ENCODE assay signal across 34 cellular contexts in the genomic region with DNA sequence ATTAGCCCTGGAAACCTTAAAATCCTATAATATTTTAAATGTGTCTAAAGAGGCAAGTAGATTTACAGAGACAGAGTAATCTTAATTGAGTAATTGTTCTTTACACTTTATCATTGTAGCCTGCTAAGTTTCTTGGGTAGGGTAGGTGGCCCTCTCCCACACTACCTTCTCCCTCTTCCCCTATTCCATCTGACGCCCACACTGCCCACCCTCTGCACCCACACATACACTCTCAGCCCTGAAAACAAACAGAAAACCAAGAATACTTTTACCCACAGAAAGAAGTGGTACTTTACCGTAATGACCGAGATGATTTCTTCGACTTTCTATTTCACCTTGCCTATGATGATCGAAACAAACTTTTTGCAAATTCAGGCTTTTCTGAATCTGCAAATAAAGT.
"Had no signal": no experiment of that assay in that cellular context is flagged by ENCODE, and none has a peak within 500 bp of the region (broad histone marks: within the 10 kb centered on the region; RNA-seq: fewer than 3 reads in every experiment).

No MANE protein-coding gene starts in this region.

- H3K4me3 Mint-ChIP-seq: activated CD4-positive, alpha-beta memory T cell treated with anti-CD3 and anti-CD28 coated beads, Interleukin-2, amount 10 ng/mL, durations not matched to agents 7 days and 5 days; activated CD4-positive, alpha-beta T cell treated with anti-CD3 and anti-CD28 coated beads for 36 hours; activated CD4-positive, alpha-beta T cell treated with anti-CD3 and anti-CD28 coated beads, Interleukin-2, amount 10 ng/mL, durations not matched to agents 7 days and 5 days; activated CD8-positive, alpha-beta memory T cell treated with anti-CD3 and anti-CD28 coated beads, Interleukin-2, amount 10 ng/mL, durations not matched to agents 7 days and 5 days; activated CD8-positive, alpha-beta T cell treated with anti-CD3 and anti-CD28 coated beads, Interleukin-2, amount 10 ng/mL, durations not matched to agents 7 days and 5 days; activated naive CD4-positive, alpha-beta T cell treated with anti-CD3 and anti-CD28 coated beads, Interleukin-2, amount 10 ng/mL, durations not matched to agents 7 days and 5 days; activated naive CD4-positive, alpha-beta T cell treated with anti-CD3 and anti-CD28 coated beads, Interleukin-2, amount 50 U/mL, for 24 hours; activated naive CD8-positive, alpha-beta T cell; activated naive CD8-positive, alpha-beta T cell treated with anti-CD3 and anti-CD28 coated beads, Interleukin-2, amount 10 ng/mL, durations not matched to agents 7 days and 5 days; activated naive CD8-positive, alpha-beta T cell treated with anti-CD3 and anti-CD28 coated beads, Interleukin-2, amount 50 U/mL, for 24 hours; activated T-cell treated with anti-CD3 and anti-CD28 coated beads, Interleukin-2, amount 50 U/mL, for 24 hours; brain; central memory CD8-positive, alpha-beta T cell; T-helper 1 cell treated with Interleukin-12 subunit alpha and Interleukin-12 subunit beta and Interleukin-4 antibody, amounts not matched to agents 30 μg/mL and 1 μg/mL, for 36 hours; T-helper 2 cell treated with Interferon-gamma antibody and Interleukin-4, amounts not matched to agents 5 μg/mL and 100 μg/mL, for 36 hours; WTC11 had no signal

- H3K36me3 Mint-ChIP-seq: activated CD8-positive, alpha-beta memory T cell treated with anti-CD3 and anti-CD28 coated beads, Interleukin-2, amount 10 ng/mL, durations not matched to agents 7 days and 5 days; activated naive CD4-positive, alpha-beta T cell treated with anti-CD3 and anti-CD28 coated beads, Interleukin-2, amount 10 ng/mL, durations not matched to agents 7 days and 5 days; activated naive CD4-positive, alpha-beta T cell treated with anti-CD3 and anti-CD28 coated beads, Interleukin-2, amount 50 U/mL, for 24 hours; activated naive CD8-positive, alpha-beta T cell; activated naive CD8-positive, alpha-beta T cell treated with anti-CD3 and anti-CD28 coated beads, Interleukin-2, amount 10 ng/mL, durations not matched to agents 7 days and 5 days; brain; WTC11 had no signal

- H3K27me3 ChIP-seq: ascending aorta, cardiac muscle cell had no signal

- H3K4me1 ChIP-seq: ascending aorta had no signal

- H3K4me1 Mint-ChIP-seq: activated CD4-positive, alpha-beta memory T cell treated with anti-CD3 and anti-CD28 coated beads, Interleukin-2, amount 10 ng/mL, durations not matched to agents 7 days and 5 days; activated CD4-positive, alpha-beta T cell treated with anti-CD3 and anti-CD28 coated beads for 36 hours; activated CD4-positive, alpha-beta T cell treated with anti-CD3 and anti-CD28 coated beads, Interleukin-2, amount 10 ng/mL, durations not matched to agents 7 days and 5 days; activated CD8-positive, alpha-beta memory T cell treated with anti-CD3 and anti-CD28 coated beads, Interleukin-2, amount 10 ng/mL, durations not matched to agents 7 days and 5 days; activated naive CD4-positive, alpha-beta T cell treated with anti-CD3 and anti-CD28 coated beads, Interleukin-2, amount 10 ng/mL, durations not matched to agents 7 days and 5 days; activated naive CD4-positive, alpha-beta T cell treated with anti-CD3 and anti-CD28 coated beads, Interleukin-2, amount 50 U/mL, for 24 hours; activated naive CD8-positive, alpha-beta T cell treated with anti-CD3 and anti-CD28 coated beads, Interleukin-2, amount 10 ng/mL, durations not matched to agents 7 days and 5 days; activated naive CD8-positive, alpha-beta T cell treated with anti-CD3 and anti-CD28 coated beads, Interleukin-2, amount 50 U/mL, for 24 hours; central memory CD8-positive, alpha-beta T cell; WTC11 had no signal

- H3K27ac Mint-ChIP-seq: activated CD4-positive, alpha-beta memory T cell treated with anti-CD3 and anti-CD28 coated beads, Interleukin-2, amount 10 ng/mL, durations not matched to agents 7 days and 5 days; activated CD4-positive, alpha-beta T cell treated with anti-CD3 and anti-CD28 coated beads for 36 hours; activated CD4-positive, alpha-beta T cell treated with anti-CD3 and anti-CD28 coated beads, Interleukin-2, amount 10 ng/mL, durations not matched to agents 7 days and 5 days; activated CD8-positive, alpha-beta memory T cell treated with anti-CD3 and anti-CD28 coated beads, Interleukin-2, amount 10 ng/mL, durations not matched to agents 7 days and 5 days; activated CD8-positive, alpha-beta T cell treated with anti-CD3 and anti-CD28 coated beads, Interleukin-2, amount 10 ng/mL, durations not matched to agents 7 days and 5 days; activated naive CD4-positive, alpha-beta T cell treated with anti-CD3 and anti-CD28 coated beads, Interleukin-2, amount 10 ng/mL, durations not matched to agents 7 days and 5 days; activated naive CD8-positive, alpha-beta T cell; activated naive CD8-positive, alpha-beta T cell treated with anti-CD3 and anti-CD28 coated beads, Interleukin-2, amount 10 ng/mL, durations not matched to agents 7 days and 5 days; activated naive CD8-positive, alpha-beta T cell treated with anti-CD3 and anti-CD28 coated beads, Interleukin-2, amount 50 U/mL, for 24 hours; activated T-cell treated with anti-CD3 and anti-CD28 coated beads, Interleukin-2, amount 50 U/mL, for 24 hours; activated T-helper 2 cell treated with anti-CD3 and anti-CD28 coated beads, Interferon-gamma antibody, Interleukin-2, Interleukin-4, amounts not matched to agents 10 μg/mL and 5 μg/mL and 100 μg/mL, durations not matched to agents 14 hours and 24 hours and 36 hours; brain; T-helper 1 cell treated with Interleukin-12 subunit alpha and Interleukin-12 subunit beta and Interleukin-4 antibody, amounts not matched to agents 30 μg/mL and 1 μg/mL, for 36 hours; T-helper 2 cell treated with Interferon-gamma antibody and Interleukin-4, amounts not matched to agents 5 μg/mL and 100 μg/mL, for 36 hours; WTC11 had no signal

- H3K36me3 ChIP-seq: ascending aorta, cardiac muscle cell, WERI-Rb-1 had no signal

- H3K9me3 Mint-ChIP-seq: activated CD4-positive, alpha-beta memory T cell treated with anti-CD3 and anti-CD28 coated beads, Interleukin-2, amount 10 ng/mL, durations not matched to agents 7 days and 5 days; activated CD4-positive, alpha-beta T cell treated with anti-CD3 and anti-CD28 coated beads, Interleukin-2, amount 10 ng/mL, durations not matched to agents 7 days and 5 days; activated naive CD4-positive, alpha-beta T cell treated with anti-CD3 and anti-CD28 coated beads, Interleukin-2, amount 10 ng/mL, durations not matched to agents 7 days and 5 days; activated naive CD4-positive, alpha-beta T cell treated with anti-CD3 and anti-CD28 coated beads, Interleukin-2, amount 50 U/mL, for 24 hours; activated naive CD8-positive, alpha-beta T cell treated with anti-CD3 and anti-CD28 coated beads, Interleukin-2, amount 10 ng/mL, durations not matched to agents 7 days and 5 days; activated naive CD8-positive, alpha-beta T cell treated with anti-CD3 and anti-CD28 coated beads, Interleukin-2, amount 50 U/mL, for 24 hours; activated T-cell treated with anti-CD3 and anti-CD28 coated beads, Interleukin-2, amount 50 U/mL, for 24 hours; activated T-helper 2 cell treated with anti-CD3 and anti-CD28 coated beads, Interferon-gamma antibody, Interleukin-2, Interleukin-4, amounts not matched to agents 10 μg/mL and 5 μg/mL and 100 μg/mL, durations not matched to agents 14 hours and 24 hours and 36 hours; brain; central memory CD8-positive, alpha-beta T cell; T-helper 1 cell treated with Interleukin-12 subunit alpha and Interleukin-12 subunit beta and Interleukin-4 antibody, amounts not matched to agents 30 μg/mL and 1 μg/mL, for 36 hours; T-helper 2 cell treated with Interferon-gamma antibody and Interleukin-4, amounts not matched to agents 5 μg/mL and 100 μg/mL, for 36 hours; WTC11 had no signal

- DNase-seq: activated CD4-positive, alpha-beta memory T cell treated with anti-CD3 and anti-CD28 coated beads, Interleukin-2, amount 10 ng/mL, durations not matched to agents 7 days and 5 days; activated CD4-positive, alpha-beta T cell treated with anti-CD3 and anti-CD28 coated beads for 1 hour; activated CD4-positive, alpha-beta T cell treated with anti-CD3 and anti-CD28 coated beads for 36 hours; activated CD4-positive, alpha-beta T cell treated with anti-CD3 and anti-CD28 coated beads, Interleukin-2, amount 10 ng/mL, durations not matched to agents 7 days and 5 days; activated CD4-positive, alpha-beta T cell treated with anti-CD3 and anti-CD28 coated beads, Interleukin-2, amount 50 U/mL, for 48 hours; activated CD4-positive, CD25-positive, alpha-beta regulatory T cell; activated CD8-positive, alpha-beta memory T cell treated with anti-CD3 and anti-CD28 coated beads for 24 hours; activated CD8-positive, alpha-beta memory T cell treated with anti-CD3 and anti-CD28 coated beads, Interleukin-2, amount 10 ng/mL, durations not matched to agents 7 days and 5 days; activated CD8-positive, alpha-beta memory T cell treated with anti-CD3 and anti-CD28 coated beads, Interleukin-2, amount 50 U/mL, for 48 hours; activated CD8-positive, alpha-beta T cell treated with anti-CD3 and anti-CD28 coated beads, Interleukin-2, amount 10 ng/mL, durations not matched to agents 7 days and 5 days; activated effector memory CD4-positive, alpha-beta T cell treated with Interleukin-2 at 50 U/mL for 16 hours; activated gamma-delta T cell; activated naive CD4-positive, alpha-beta T cell treated with anti-CD3 and anti-CD28 coated beads, Interleukin-2, amount 10 ng/mL, durations not matched to agents 7 days and 5 days; activated naive CD4-positive, alpha-beta T cell treated with Interleukin-2 at 50 U/mL for 16 hours; activated naive CD8-positive, alpha-beta T cell treated with anti-CD3 and anti-CD28 coated beads, Interleukin-2, amount 10 ng/mL, durations not matched to agents 7 days and 5 days; activated naive CD8-positive, alpha-beta T cell treated with anti-CD3 and anti-CD28 coated beads, Interleukin-2, amount 50 U/mL, for 24 hours; activated T-cell treated with anti-CD3 and anti-CD28 coated beads, Interleukin-2, amount 50 U/mL, for 24 hours; activated T-cell treated with anti-CD3 and anti-CD28 coated beads, Interleukin-2, amount 50 U/mL, for 48 hours; cerebellar nuclear complex; T-helper 1 cell; T-helper 2 cell; T-helper 9 cell; WERI-Rb-1 had no signal

- H3K9me3 ChIP-seq: ascending aorta had no signal

- H3K4me3 ChIP-seq: ascending aorta, cardiac muscle cell had no signal

- ATAC-seq: activated CD4-positive, alpha-beta T cell treated with anti-CD3 and anti-CD28 coated beads for 36 hours; activated CD4-positive, CD25-positive, alpha-beta regulatory T cell treated with anti-CD3 and anti-CD28 coated beads, Interleukin-2, amount 50 U/mL, for 24 hours; activated CD8-positive, alpha-beta memory T cell treated with anti-CD3 and anti-CD28 coated beads, Interleukin-2, amount 10 ng/mL, durations not matched to agents 7 days and 5 days; activated naive CD8-positive, alpha-beta T cell treated with anti-CD3 and anti-CD28 coated beads, Interleukin-2, amount 50 U/mL, for 24 hours; WTC11 had no signal

- H3K27ac ChIP-seq: ascending aorta, cardiac muscle cell, WERI-Rb-1 had no signal
